Comparison of ENCODE assay signal across 8 cellular contexts in the genomic region with DNA sequence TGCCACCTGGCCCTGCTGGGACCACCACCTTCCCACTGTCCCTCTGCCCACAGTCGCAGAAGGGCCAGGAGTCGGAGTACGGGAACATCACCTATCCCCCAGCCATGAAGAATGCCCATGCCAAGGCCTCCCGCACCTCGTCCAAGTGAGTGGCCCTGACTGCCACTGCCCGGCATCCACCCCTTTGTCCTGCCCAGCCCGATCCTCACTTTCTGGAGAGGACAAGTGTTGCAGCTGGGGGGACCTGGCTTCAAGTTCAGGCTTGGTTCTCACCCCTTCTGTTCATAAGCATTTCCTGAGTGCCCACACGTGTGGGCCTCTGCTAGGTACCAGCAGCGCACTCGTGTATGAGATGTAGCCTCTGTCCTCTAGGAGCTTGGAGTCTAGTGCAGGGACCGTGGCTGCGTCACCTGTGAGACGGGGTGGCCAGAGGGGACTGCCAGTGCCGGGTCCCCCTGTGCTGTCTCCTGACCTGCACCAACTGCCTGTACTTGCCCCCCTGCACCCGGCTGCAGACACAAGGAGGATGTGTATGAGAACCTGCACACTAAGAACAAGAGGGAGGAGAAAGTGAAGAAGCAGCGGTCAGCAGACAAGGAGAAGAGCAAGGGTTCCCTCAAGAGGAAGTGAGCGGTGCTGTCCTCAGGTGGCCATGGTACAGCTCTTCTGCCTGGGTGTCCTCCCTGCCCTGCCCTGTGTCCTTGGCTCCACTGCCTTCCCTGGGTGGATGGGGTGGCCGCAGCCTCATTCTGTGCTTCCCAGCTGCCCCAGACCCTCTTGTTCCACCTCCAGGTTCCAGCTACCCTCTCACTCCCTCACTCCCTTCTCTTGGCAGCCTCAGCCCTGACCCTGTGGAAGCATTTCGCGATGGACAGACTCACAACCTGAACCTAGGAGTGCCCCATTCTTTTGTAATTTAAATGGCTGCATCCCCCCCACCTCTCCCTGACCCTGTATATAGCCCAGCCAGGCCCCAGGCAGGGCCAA. TPM values are rescaled to one million over a fixed set of nuclear protein-coding genes. Genes with fewer than 3 reads are reported as not detected.
DNase-seq lines count a peak whose midpoint lies in the region; ATAC-seq, FAIRE-seq and TF ChIP-seq lines count a peak whose summit lies in the region.

No MANE protein-coding gene starts in this region.

- ATAC-seq in pancreas (no peak), GM19397 (IDR thresholded peaks at IDR 0.05; ENCODE audit: unreplicated experiment) (no peak)

- DNase-seq in GM12892 (ENCODE audit: insufficient read length) (no peak), Peyer's patch (peak in 2 of 3 donors; percentile 43 to 79), pancreas (peak in 3 of 6 donors; percentile 33 to 72 (median 42)), kidney tubule cell (ENCODE audit: low spot score) (no peak)
- no peak for DNase-seq in stimulated activated CD4-positive, alpha-beta T cell treated with anti-CD3 and anti-CD28 coated beads, Interleukin-2, amount 100 ng/mL, for 48 hours

- H3K4me3 ChIP-seq in Peyer's patch (peak overlapping the region in 2 of 4 donors; percentile 62 to 83), duodenal mucosa (ENCODE audit: low read depth in 1 of 2, low read length in 2 of 2) (peak overlapping the region; percentile 82 to 85), pancreas (peak overlapping the region in 2 of 4 donors; percentile 69 to 79)

- FAIRE-seq in GM12892 (lab: Jason Lieb, UNC) (no peak), pancreas (lab: Jason Lieb, UNC) (no peak)

- H3K36me3 ChIP-seq in Peyer's patch (peaks cover 0 to 22% (median 0%) of the 10 kb centered on the region in 3 donors), duodenal mucosa (ENCODE audit: control insufficient read depth in 1 of 2, insufficient read depth in 2 of 2, low read length in 2 of 2) (peaks cover 16 to 35% of the 10 kb centered on the region in 2 donors), pancreas (no peaks in the 10 kb centered on the region)

- H3K9me3 ChIP-seq in Peyer's patch (no peaks in the 10 kb centered on the region), duodenal mucosa (ENCODE audit: control insufficient read depth in 1 of 2, low read length in 2 of 2) (no peaks in the 10 kb centered on the region), pancreas (no peaks in the 10 kb centered on the region)

- peak; percentile 55; the same call in 1 of the 2 replicates for TF ChIP-seq POLR2A in GM12892 (IDR thresholded peaks at IDR 0.05; ENCODE audit: low read depth, low read length)
- no peak for TF ChIP-seq POLR2A in Peyer's patch (IDR thresholded peaks at IDR 0.05)

- TF ChIP-seq CTCF in 22Rv1 (IDR thresholded peaks at IDR 0.05) (no peak), Peyer's patch (IDR thresholded peaks at IDR 0.05) (peak in 4 of 6 experiments; percentile 30 to 51 (median 45)), pancreas (IDR thresholded peaks at IDR 0.05) (no peak)

- H3K27ac ChIP-seq in 22Rv1, result peak overlapping the region; percentile 100
- H3K27ac ChIP-seq in Peyer's patch, result peak overlapping the region; percentile 89 to 100 (median 95)
- H3K27ac ChIP-seq in duodenal mucosa (ENCODE audit: low read depth, low read length), result peak overlapping the region; percentile 97
- H3K27ac ChIP-seq in pancreas, result peak overlapping the region; percentile 88 to 97 (median 94)

- intact Hi-C loops in pancreas (cut with DNase I), result no loop called here

- peak overlapping the region; percentile 96 to 97 for H3K9ac ChIP-seq in duodenal mucosa (ENCODE audit: low read depth in 1 of 2, low read length in 2 of 2)

- peaks cover 9 to 69% (median 56%) of the 10 kb centered on the region in 4 donors for H3K4me1 ChIP-seq in Peyer's patch
- peaks cover 68 to 83% of the 10 kb centered on the region in 2 donors for H3K4me1 ChIP-seq in duodenal mucosa (ENCODE audit: control insufficient read depth in 1 of 2, insufficient read depth in 2 of 2, low read length in 2 of 2)
- H3K4me1 ChIP-seq in pancreas, result peaks cover 8 to 32% (median 19%) of the 10 kb centered on the region in 3 donors

- 80 to 82% methylated on average over 20 of the region's 20 CpGs for WGBS in pancreas, 2 donors

- H3K27me3 ChIP-seq in Peyer's patch (no peaks in the 10 kb centered on the region), duodenal mucosa (ENCODE audit: control insufficient read depth in 1 of 2, insufficient read depth in 2 of 2, low read length in 2 of 2) (no peaks in the 10 kb centered on the region), pancreas (no peaks in the 10 kb centered on the region)

RNA-seq across cellular contexts. Expression of a gene that starts 9.4 kb away (rescaled TPM):
- 286 TPM for polyA plus RNA-seq in GM12892 (2012; ENCODE audit: missing spikeins)
- total RNA-seq in Peyer's patch, result 100 to 1,000 TPM in 1 of 4 donors, 10 to 100 TPM in 3; 41.6 to 183 (median 44.4) TPM
- 10 to 100 TPM; 13.3 to 37.9 (median 17.8) TPM for total RNA-seq in pancreas
- polyA plus RNA-seq in pancreas, result 10 to 100 TPM; 48.7 to 53.1 TPM

RNA-seq across cellular contexts. Expression of a gene that starts 9.9 kb away (rescaled TPM):
- polyA plus RNA-seq in GM12892 (2012; ENCODE audit: missing spikeins), result 315 TPM
- total RNA-seq in Peyer's patch (100 to 1,000 TPM; 162 to 219 (median 174) TPM), pancreas (100 to 1,000 TPM in 3 of 6 donors, 10 to 100 TPM in 3; 79.7 to 139 (median 101) TPM)
- polyA plus RNA-seq in pancreas, result 10 to 100 TPM; 74.7 to 91.9 TPM

RNA-seq across cellular contexts. Expression of a gene that starts 10.1 kb away (rescaled TPM):
- polyA plus RNA-seq in GM12892 (2012; ENCODE audit: missing spikeins), result 109 TPM
- 10 to 100 TPM in 3 of 4 donors, 1 to 10 TPM in 1; 9.1 to 24.8 (median 18.3) TPM for total RNA-seq in Peyer's patch
- total RNA-seq in pancreas, result 10 to 100 TPM in 5 of 6 donors, 1 to 10 TPM in 1; 8.9 to 20.2 (median 17.0) TPM
- 10 to 100 TPM in 1 of 2 donors, 1 to 10 TPM in 1; 9.4 to 12.9 TPM for polyA plus RNA-seq in pancreas

RNA-seq across cellular contexts. Expression of a gene that starts 16.8 kb away (rescaled TPM):
- polyA plus RNA-seq in GM12892 (2012; ENCODE audit: missing spikeins), result 175 TPM
- 100 to 1,000 TPM; 146 to 339 (median 156) TPM for total RNA-seq in Peyer's patch
- total RNA-seq in pancreas, result 100 to 1,000 TPM in 2 of 6 donors, 10 to 100 TPM in 4; 86.8 to 154 (median 97.6) TPM
- 100 to 1,000 TPM; 176 to 314 TPM for polyA plus RNA-seq in pancreas

RNA-seq across cellular contexts. Expression of a gene that starts 17.0 kb away (rescaled TPM):
- polyA plus RNA-seq in GM12892 (2012; ENCODE audit: missing spikeins), result not detected
- total RNA-seq in Peyer's patch, result not detected
- not detected for total RNA-seq in pancreas
- polyA plus RNA-seq in pancreas, result not detected

Comparison
In these comparisons a context has a peak if more than half of its experiments do, and no peak if none do; other contexts are left out.
1. CTCF ChIP-seq: peak in Peyer's patch (4 of 6); none in 22Rv1 (single experiment) and pancreas (0 of 4).
2. DNase-seq: peak in Peyer's patch (2 of 3); none in GM12892 (single experiment), kidney tubule cell (single experiment) and stimulated activated CD4-positive, alpha-beta T cell treated with anti-CD3 and anti-CD28 coated beads, Interleukin-2, amount 100 ng/mL, for 48 hours (0 of 2).
3. Peak in every context shown above with its lines, with median percentiles within 50 percentile points of each other: H3K27ac ChIP-seq.